8 cellular contexts compared by ENCODE assay signal in genomic region chr11:105719073-105719846, GRCh38.
DNase-seq lines count a peak whose midpoint lies in the region; ATAC-seq and TF ChIP-seq lines count a peak whose summit lies in the region.

No MANE protein-coding gene starts in this region.

- POLR2A ChIA-PET in activated CD4-positive, alpha-beta T cell treated with anti-CD3 and anti-CD28 coated beads for 36 hours (lab: Charles Lee) = no interaction called here
- POLR2A ChIA-PET in activated CD4-positive, alpha-beta memory T cell treated with anti-CD3 and anti-CD28 coated beads for 36 hours (lab: Charles Lee) = no interaction called here

- no peak for DNase-seq in activated CD4-positive, alpha-beta T cell treated with anti-CD3 and anti-CD28 coated beads for 36 hours
- DNase-seq in activated CD4-positive, alpha-beta T cell treated with anti-CD3 and anti-CD28 coated beads for 4 hours = no peak
- peak; percentile 72 for DNase-seq in RKO (ENCODE audit: low spot score)
- DNase-seq in 8988T = no peak
- no peak for DNase-seq in MV-4-11 (lab: John Stamatoyannopoulos, UW)
- DNase-seq in activated CD4-positive, alpha-beta memory T cell treated with anti-CD3 and anti-CD28 coated beads for 36 hours = no peak

- H3K27me3 Mint-ChIP-seq in activated CD4-positive, alpha-beta T cell treated with anti-CD3 and anti-CD28 coated beads for 36 hours = peaks cover 2% of the 10 kb centered on the region
- no peaks in the 10 kb centered on the region for H3K27me3 Mint-ChIP-seq in nephron (ENCODE audit: low read depth)
- H3K27me3 Mint-ChIP-seq in activated CD4-positive, alpha-beta memory T cell treated with anti-CD3 and anti-CD28 coated beads for 36 hours = peaks cover 1% of the 10 kb centered on the region

- no peak overlapping the region for H3K27ac Mint-ChIP-seq in activated CD4-positive, alpha-beta T cell treated with anti-CD3 and anti-CD28 coated beads for 36 hours
- H3K27ac Mint-ChIP-seq in nephron = peak overlapping the region in 2 of 3 experiments; percentile 51 to 82
- H3K27ac Mint-ChIP-seq in activated CD4-positive, alpha-beta memory T cell treated with anti-CD3 and anti-CD28 coated beads for 36 hours = no peak overlapping the region

- TF ChIP-seq CTCF in nephron (IDR thresholded peaks at IDR 0.05; ENCODE audit: unreplicated experiment in 3 of 3) = no peak

- CTCF ChIA-PET in activated CD4-positive, alpha-beta T cell treated with anti-CD3 and anti-CD28 coated beads for 36 hours (lab: Charles Lee) = interaction anchor here (0.6 kb wide), 2 partner anchors 112 to 1370 kb away, joined by 3 read pairs; no protein-coding TSS in a partner anchor
- CTCF ChIA-PET in activated CD4-positive, alpha-beta memory T cell treated with anti-CD3 and anti-CD28 coated beads for 36 hours (lab: Charles Lee) = no interaction called here

- H3K9me3 Mint-ChIP-seq in activated CD4-positive, alpha-beta T cell treated with anti-CD3 and anti-CD28 coated beads for 36 hours (ENCODE audit: low read depth) = no peaks in the 10 kb centered on the region
- H3K9me3 Mint-ChIP-seq in nephron = no peaks in the 10 kb centered on the region
- H3K9me3 Mint-ChIP-seq in activated CD4-positive, alpha-beta memory T cell treated with anti-CD3 and anti-CD28 coated beads for 36 hours = no peaks in the 10 kb centered on the region

- ATAC-seq in activated CD4-positive, alpha-beta T cell treated with anti-CD3 and anti-CD28 coated beads for 36 hours = peak; percentile 73
- peak; percentile 64 for ATAC-seq in HG03139 (IDR thresholded peaks at IDR 0.05; ENCODE audit: unreplicated experiment)

- intact Hi-C loops in activated CD4-positive, alpha-beta T cell treated with anti-CD3 and anti-CD28 coated beads for 36 hours (cut with DNase I, micrococcal nuclease) = no loop called here
- intact Hi-C loops in activated CD4-positive, alpha-beta memory T cell treated with anti-CD3 and anti-CD28 coated beads for 36 hours (cut with micrococcal nuclease) = no loop called here

- H3K4me1 Mint-ChIP-seq in activated CD4-positive, alpha-beta T cell treated with anti-CD3 and anti-CD28 coated beads for 36 hours = no peaks in the 10 kb centered on the region
- H3K4me1 Mint-ChIP-seq in nephron = no peaks in the 10 kb centered on the region
- no peaks in the 10 kb centered on the region for H3K4me1 Mint-ChIP-seq in activated CD4-positive, alpha-beta memory T cell treated with anti-CD3 and anti-CD28 coated beads for 36 hours (ENCODE audit: low read depth)

- no peak overlapping the region for H3K4me3 Mint-ChIP-seq in activated CD4-positive, alpha-beta T cell treated with anti-CD3 and anti-CD28 coated beads for 36 hours
- H3K4me3 Mint-ChIP-seq in nephron = no peak overlapping the region
- no peak overlapping the region for H3K4me3 Mint-ChIP-seq in activated CD4-positive, alpha-beta memory T cell treated with anti-CD3 and anti-CD28 coated beads for 36 hours

- no peaks in the 10 kb centered on the region for H3K36me3 Mint-ChIP-seq in activated CD4-positive, alpha-beta T cell treated with anti-CD3 and anti-CD28 coated beads for 36 hours (ENCODE audit: low read depth)
- no peaks in the 10 kb centered on the region for H3K36me3 Mint-ChIP-seq in nephron (ENCODE audit: low read depth)
- H3K36me3 Mint-ChIP-seq in activated CD4-positive, alpha-beta memory T cell treated with anti-CD3 and anti-CD28 coated beads for 36 hours = no peaks in the 10 kb centered on the region

Comparison
In these comparisons a context has a peak if more than half of its experiments do, and no peak if none do; other contexts are left out.
1. H3K27ac Mint-ChIP-seq: peak in nephron (2 of 3); none in activated CD4-positive, alpha-beta T cell treated with anti-CD3 and anti-CD28 coated beads for 36 hours (single experiment) and activated CD4-positive, alpha-beta memory T cell treated with anti-CD3 and anti-CD28 coated beads for 36 hours (single experiment).